In the genomic region with DNA sequence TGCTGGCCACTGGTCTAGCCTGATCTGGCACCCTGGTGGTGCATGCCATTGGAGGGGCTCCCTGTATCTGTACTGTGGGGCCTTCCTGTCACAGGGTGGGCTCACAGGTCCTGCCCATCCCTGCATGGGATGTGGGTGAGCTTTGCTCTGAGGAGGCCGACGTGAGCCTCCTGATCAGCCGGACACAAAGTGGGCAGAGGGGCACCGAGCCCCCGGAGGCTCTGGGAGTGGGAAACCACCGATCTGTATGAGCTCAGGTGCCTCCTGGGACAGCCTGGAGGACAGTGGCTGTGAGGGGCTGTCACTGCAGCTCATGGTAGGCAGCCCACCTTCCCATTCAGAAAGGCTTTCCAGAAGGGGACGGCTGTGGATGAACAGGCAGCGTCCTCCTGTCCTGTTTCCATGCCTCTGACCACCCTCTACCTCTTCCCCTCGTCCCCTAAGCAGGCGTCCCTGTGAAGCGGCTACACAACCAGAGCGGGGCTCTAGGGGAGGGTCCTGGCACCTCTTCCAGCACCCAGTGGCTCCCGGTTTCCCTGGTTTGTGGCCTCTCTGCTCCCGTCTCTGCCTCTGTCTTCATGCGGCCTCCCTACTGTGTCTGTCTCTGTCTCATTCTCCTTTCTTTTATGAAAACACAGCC, we compare ENCODE assay signal across 20 cellular contexts.
DNase-seq lines count a peak whose midpoint lies in the region; ATAC-seq and TF ChIP-seq lines count a peak whose summit lies in the region.
"Had no signal": no experiment of that assay in that cellular context is flagged by ENCODE, and none has a peak within 500 bp of the region (broad histone marks: within the 10 kb centered on the region; RNA-seq: fewer than 3 reads in every experiment).

No MANE protein-coding gene starts in this region.

- no peaks in the 10 kb centered on the region for H3K27me3 ChIP-seq in thoracic aorta (replicated peaks; ENCODE audit: insufficient read depth)
- H3K27me3 ChIP-seq: esophagus squamous epithelium had no signal

- H3K4me3 Mint-ChIP-seq in activated CD8-positive, alpha-beta T cell treated with anti-CD3 and anti-CD28 coated beads, Interleukin-2, amount 10 ng/mL, durations not matched to agents 7 days and 5 days: no peak overlapping the region
- H3K4me3 Mint-ChIP-seq in activated CD8-positive, alpha-beta T cell treated with anti-CD3 and anti-CD28 coated beads for 36 hours: no peak overlapping the region
- no peak overlapping the region for H3K4me3 Mint-ChIP-seq in brain
- H3K4me3 Mint-ChIP-seq in neural crest cell: no peak overlapping the region
- H3K4me3 Mint-ChIP-seq: activated CD4-positive, alpha-beta T cell treated with anti-CD3 and anti-CD28 coated beads, Interleukin-2, amount 10 ng/mL, durations not matched to agents 7 days and 5 days; activated naive CD4-positive, alpha-beta T cell treated with anti-CD3 and anti-CD28 coated beads for 36 hours; B cell; effector memory CD8-positive, alpha-beta T cell had no signal

- intact Hi-C loops in activated CD8-positive, alpha-beta T cell treated with anti-CD3 and anti-CD28 coated beads for 36 hours (cut with micrococcal nuclease): no loop called here

- H3K27ac ChIP-seq in thoracic aorta: peak overlapping the region; percentile 90 to 94

- no peaks in the 10 kb centered on the region for H3K27me3 Mint-ChIP-seq in activated CD8-positive, alpha-beta T cell treated with anti-CD3 and anti-CD28 coated beads, Interleukin-2, amount 10 ng/mL, durations not matched to agents 7 days and 5 days (ENCODE audit: low read depth)
- no peaks in the 10 kb centered on the region for H3K27me3 Mint-ChIP-seq in activated CD8-positive, alpha-beta T cell treated with anti-CD3 and anti-CD28 coated beads for 36 hours
- peaks cover 3% of the 10 kb centered on the region for H3K27me3 Mint-ChIP-seq in brain
- no peaks in the 10 kb centered on the region for H3K27me3 Mint-ChIP-seq in neural crest cell (ENCODE audit: low read depth)
- H3K27me3 Mint-ChIP-seq: activated CD4-positive, alpha-beta T cell treated with anti-CD3 and anti-CD28 coated beads, Interleukin-2, amount 10 ng/mL, durations not matched to agents 7 days and 5 days had no signal

- CTCF ChIA-PET in activated CD8-positive, alpha-beta T cell treated with anti-CD3 and anti-CD28 coated beads, Interleukin-2, amount 10 ng/mL, durations not matched to agents 7 days and 5 days (lab: Charles Lee): no interaction called here
- CTCF ChIA-PET in activated CD8-positive, alpha-beta T cell treated with anti-CD3 and anti-CD28 coated beads for 36 hours (lab: Charles Lee): interaction anchor here (0.7 kb wide), 1 partner anchor 20 kb away, joined by 3 read pairs; no protein-coding TSS in a partner anchor

- no peak for TF ChIP-seq CTCF in activated CD8-positive, alpha-beta T cell treated with anti-CD3 and anti-CD28 coated beads for 36 hours (IDR thresholded peaks at IDR 0.05)
- TF ChIP-seq CTCF in brain (conservative IDR thresholded peaks at IDR 0.05) (no peak), neural crest cell (conservative IDR thresholded peaks at IDR 0.05) (no peak), thoracic aorta (IDR thresholded peaks at IDR 0.05) (no peak), GM20000 (IDR thresholded peaks at IDR 0.05; ENCODE audit: extremely low read depth, missing control alignments) (no peak)

- peak; percentile 14 for DNase-seq in activated CD8-positive, alpha-beta T cell treated with anti-CD3 and anti-CD28 coated beads, Interleukin-2, amount 10 ng/mL, durations not matched to agents 7 days and 5 days
- no peak for DNase-seq in activated CD8-positive, alpha-beta T cell treated with anti-CD3 and anti-CD28 coated beads for 36 hours
- DNase-seq in neural crest cell (ENCODE audit: low read depth, low spot score) (no peak), thoracic aorta (ENCODE audit: low spot score) (no peak), GM20000 (ENCODE audit: low spot score) (no peak)
- DNase-seq: activated CD4-positive, alpha-beta T cell treated with anti-CD3 and anti-CD28 coated beads, Interleukin-2, amount 10 ng/mL, durations not matched to agents 7 days and 5 days; activated naive CD4-positive, alpha-beta T cell treated with anti-CD3 and anti-CD28 coated beads for 36 hours; anterior cingulate cortex; COR-L47; effector memory CD8-positive, alpha-beta T cell; esophagus squamous epithelium; NCI-H1092; NCI-H2029 treated with DMSO at 0.1 percent for 48 hours; NCI-H345; stimulated activated CD4-positive, alpha-beta T cell treated with anti-CD3 and anti-CD28 coated beads, Interleukin-15, amount 100 ng/mL, for 24 hours had no signal

- H3K4me1 ChIP-seq in thoracic aorta (ENCODE audit: control insufficient read depth in 1 of 2, low read depth in 2 of 2): peaks cover 19 to 37% of the 10 kb centered on the region in 2 donors

- H3K4me3 ChIP-seq in thoracic aorta: no peak overlapping the region
- H3K4me3 ChIP-seq: esophagus squamous epithelium, mucosa of descending colon had no signal

- no peaks in the 10 kb centered on the region for H3K36me3 Mint-ChIP-seq in activated CD8-positive, alpha-beta T cell treated with anti-CD3 and anti-CD28 coated beads, Interleukin-2, amount 10 ng/mL, durations not matched to agents 7 days and 5 days (ENCODE audit: low read depth)
- no peaks in the 10 kb centered on the region for H3K36me3 Mint-ChIP-seq in activated CD8-positive, alpha-beta T cell treated with anti-CD3 and anti-CD28 coated beads for 36 hours (ENCODE audit: low read depth)
- H3K36me3 Mint-ChIP-seq in brain: no peaks in the 10 kb centered on the region
- H3K36me3 Mint-ChIP-seq in neural crest cell (ENCODE audit: low read depth): no peaks in the 10 kb centered on the region

- no peaks in the 10 kb centered on the region for H3K4me1 Mint-ChIP-seq in activated CD8-positive, alpha-beta T cell treated with anti-CD3 and anti-CD28 coated beads, Interleukin-2, amount 10 ng/mL, durations not matched to agents 7 days and 5 days (ENCODE audit: low read depth)
- no peaks in the 10 kb centered on the region for H3K4me1 Mint-ChIP-seq in activated CD8-positive, alpha-beta T cell treated with anti-CD3 and anti-CD28 coated beads for 36 hours (ENCODE audit: low read depth)
- H3K4me1 Mint-ChIP-seq in brain: peaks cover 67% of the 10 kb centered on the region
- peaks cover 30% of the 10 kb centered on the region for H3K4me1 Mint-ChIP-seq in neural crest cell
- H3K4me1 Mint-ChIP-seq: activated CD4-positive, alpha-beta T cell treated with anti-CD3 and anti-CD28 coated beads, Interleukin-2, amount 10 ng/mL, durations not matched to agents 7 days and 5 days; B cell had no signal

- H3K36me3 ChIP-seq in thoracic aorta: no peaks in the 10 kb centered on the region
- H3K36me3 ChIP-seq: esophagus squamous epithelium had no signal

- POLR2A ChIA-PET in activated CD8-positive, alpha-beta T cell treated with anti-CD3 and anti-CD28 coated beads, Interleukin-2, amount 10 ng/mL, durations not matched to agents 7 days and 5 days (lab: Charles Lee): no interaction called here
- POLR2A ChIA-PET in activated CD8-positive, alpha-beta T cell treated with anti-CD3 and anti-CD28 coated beads for 36 hours (lab: Charles Lee): no interaction called here

- ATAC-seq in activated CD8-positive, alpha-beta T cell treated with anti-CD3 and anti-CD28 coated beads, Interleukin-2, amount 10 ng/mL, durations not matched to agents 7 days and 5 days: no peak
- ATAC-seq in activated CD8-positive, alpha-beta T cell treated with anti-CD3 and anti-CD28 coated beads for 36 hours: no peak
- ATAC-seq in thoracic aorta (ENCODE audit: insufficient number of reproducible peaks, low FRiP score, low read depth) (no peak), GM21367 (IDR thresholded peaks at IDR 0.05; ENCODE audit: unreplicated experiment) (no peak), GM19351 (IDR thresholded peaks at IDR 0.05; ENCODE audit: unreplicated experiment) (no peak)
- ATAC-seq: effector memory CD8-positive, alpha-beta T cell; mucosa of descending colon had no signal

- no peaks in the 10 kb centered on the region for H3K9me3 Mint-ChIP-seq in activated CD8-positive, alpha-beta T cell treated with anti-CD3 and anti-CD28 coated beads, Interleukin-2, amount 10 ng/mL, durations not matched to agents 7 days and 5 days (ENCODE audit: insufficient read depth)
- H3K9me3 Mint-ChIP-seq in activated CD8-positive, alpha-beta T cell treated with anti-CD3 and anti-CD28 coated beads for 36 hours: no peaks in the 10 kb centered on the region
- H3K9me3 Mint-ChIP-seq in brain (peaks cover 0 to 6% (median 3%) of the 10 kb centered on the region in 5 experiments), neural crest cell (no peaks in the 10 kb centered on the region)
- H3K9me3 Mint-ChIP-seq: activated CD4-positive, alpha-beta T cell treated with anti-CD3 and anti-CD28 coated beads, Interleukin-2, amount 10 ng/mL, durations not matched to agents 7 days and 5 days; activated naive CD4-positive, alpha-beta T cell treated with anti-CD3 and anti-CD28 coated beads for 36 hours; effector memory CD8-positive, alpha-beta T cell had no signal

- no peak overlapping the region for H3K27ac Mint-ChIP-seq in activated CD8-positive, alpha-beta T cell treated with anti-CD3 and anti-CD28 coated beads, Interleukin-2, amount 10 ng/mL, durations not matched to agents 7 days and 5 days
- H3K27ac Mint-ChIP-seq in activated CD8-positive, alpha-beta T cell treated with anti-CD3 and anti-CD28 coated beads for 36 hours: no peak overlapping the region
- peak overlapping the region in 3 of 5 experiments; percentile 20 to 82 (median 34) for H3K27ac Mint-ChIP-seq in brain
- H3K27ac Mint-ChIP-seq in neural crest cell (ENCODE audit: unreplicated experiment): peak overlapping the region; percentile 44
- H3K27ac Mint-ChIP-seq: activated CD4-positive, alpha-beta T cell treated with anti-CD3 and anti-CD28 coated beads, Interleukin-2, amount 10 ng/mL, durations not matched to agents 7 days and 5 days; activated naive CD4-positive, alpha-beta T cell treated with anti-CD3 and anti-CD28 coated beads for 36 hours; B cell; effector memory CD8-positive, alpha-beta T cell had no signal

- no peaks in the 10 kb centered on the region for H3K9me3 ChIP-seq in thoracic aorta
- H3K9me3 ChIP-seq: esophagus squamous epithelium, mucosa of descending colon had no signal

Comparison
In these comparisons a context has a peak if more than half of its experiments do, and no peak if none do; other contexts are left out.
1. H3K27ac Mint-ChIP-seq: peak in brain (3 of 5) and neural crest cell (single experiment); none in activated CD8-positive, alpha-beta T cell treated with anti-CD3 and anti-CD28 coated beads, Interleukin-2, amount 10 ng/mL, durations not matched to agents 7 days and 5 days (single experiment) and activated CD8-positive, alpha-beta T cell treated with anti-CD3 and anti-CD28 coated beads for 36 hours (single experiment).